1 cellular context compared by ENCODE assay signal in genomic region chr1:112803906-112804762, GRCh38.
A peak's percentile ranks its signal among the peaks of the same experiment; 100 is the strongest.
TF ChIP-seq lines count a peak whose summit lies in the region.

No MANE protein-coding gene starts in this region.

TF ChIP-seq in HepG2, 621 proteins besides CTCF, POLR2A, EP300 and RAD21 (continued from another document and continues in another):
- TF ChIP-seq HMGXB3 (CRISPR knock-in tag; IDR thresholded peaks at IDR 0.05; ENCODE audit: borderline replicate concordance) (no peak), STAG1 (CRISPR knock-in tag; IDR thresholded peaks at IDR 0.05) (peak; percentile 96), ZNF557 (CRISPR knock-in tag; IDR thresholded peaks at IDR 0.05) (no peak), ZNF12 (CRISPR knock-in tag; IDR thresholded peaks at IDR 0.05) (no peak), ZNF710 (CRISPR knock-in tag; IDR thresholded peaks at IDR 0.05; ENCODE audit: borderline replicate concordance) (0 out of 2 replicates have a peak, but pooled peaks have one; percentile 11), ZZZ3 (CRISPR knock-in tag; IDR thresholded peaks at IDR 0.05; ENCODE audit: borderline replicate concordance) (0 out of 2 replicates have a peak, but pooled peaks have one; percentile 59), ZSCAN9 (CRISPR knock-in tag; IDR thresholded peaks at IDR 0.05; ENCODE audit: borderline replicate concordance) (no peak), HDAC2 (CRISPR knock-in tag; IDR thresholded peaks at IDR 0.05) (0 out of 2 replicates have a peak, but pooled peaks have one; percentile 26), TEF (CRISPR knock-in tag; IDR thresholded peaks at IDR 0.05) (no peak), MXI1 (IDR thresholded peaks at IDR 0.05; ENCODE audit: borderline replicate concordance, low read depth, low read length) (no peak), ARID5B (CRISPR knock-in tag; IDR thresholded peaks at IDR 0.05) (0 out of 2 replicates have a peak, but pooled peaks have one; percentile 14), FOXA3 (CRISPR knock-in tag; IDR thresholded peaks at IDR 0.05) (0 out of 2 replicates have a peak, but pooled peaks have one; percentile 22), THAP8 (CRISPR knock-in tag; IDR thresholded peaks at IDR 0.05; ENCODE audit: borderline replicate concordance) (no peak), MIER2 (CRISPR knock-in tag; IDR thresholded peaks at IDR 0.05) (no peak), KLF12 (CRISPR knock-in tag; IDR thresholded peaks at IDR 0.05; ENCODE audit: borderline replicate concordance) (no peak), REST (IDR thresholded peaks at IDR 0.05; ENCODE audit: borderline replicate concordance in 1 of 2, low read depth in 1 of 2, low read length in 2 of 2) (no peak), THAP11 (CRISPR knock-in tag; IDR thresholded peaks at IDR 0.05) (0 out of 2 replicates have a peak, but pooled peaks have one; percentile 16), SMC3 (IDR thresholded peaks at IDR 0.05; ENCODE audit: low read length) (peak; percentile 41; the same call in 1 of the 2 replicates), ZNF343 (CRISPR knock-in tag; IDR thresholded peaks at IDR 0.05) (no peak), ZNF160 (CRISPR knock-in tag; IDR thresholded peaks at IDR 0.05) (no peak), SCMH1 (CRISPR knock-in tag; IDR thresholded peaks at IDR 0.05; ENCODE audit: borderline replicate concordance) (no peak), TEAD3 (CRISPR knock-in tag; optimal IDR thresholded peaks at IDR 0.05; ENCODE audit: borderline replicate concordance) (peak; percentile 56), RAD51 (IDR thresholded peaks at IDR 0.05; ENCODE audit: borderline replicate concordance) (no peak), XRCC5 (optimal IDR thresholded peaks at IDR 0.05; ENCODE audit: low read length) (peak; percentile 78), MEIS1 (CRISPR knock-in tag; IDR thresholded peaks at IDR 0.05; ENCODE audit: borderline replicate concordance) (peak; percentile 31; the same call in 1 of the 2 replicates), ARID4A (CRISPR knock-in tag; IDR thresholded peaks at IDR 0.05; ENCODE audit: borderline replicate concordance) (peak; percentile 14; the same call in 1 of the 2 replicates), NBN (conservative IDR thresholded peaks at IDR 0.05) (no peak), MIXL1 (CRISPR knock-in tag; IDR thresholded peaks at IDR 0.05) (peak; percentile 43; the same call in 1 of the 2 replicates), HMGXB4 (CRISPR knock-in tag; IDR thresholded peaks at IDR 0.05; ENCODE audit: borderline replicate concordance in 1 of 2, low read depth in 1 of 2) (peak in 1 of 2 experiments; percentile 60; a peak in 1 of 4 replicates), ZNF768 (CRISPR knock-in tag; IDR thresholded peaks at IDR 0.05) (0 out of 2 replicates have a peak, but pooled peaks have one; percentile 37), TFE3 (CRISPR knock-in tag; IDR thresholded peaks at IDR 0.05) (0 out of 2 replicates have a peak, but pooled peaks have one; percentile 33)
